ENCODE assay signal across 1 cellular context in genomic region chr10:103295391-103296044, GRCh38.
TF ChIP-seq lines count a peak whose summit lies in the region.

No MANE protein-coding gene starts in this region.

TF ChIP-seq in K562, 482 proteins besides CTCF, POLR2A, EP300 and RAD21:
- TF ChIP-seq CBX8 (IDR thresholded peaks at IDR 0.05; ENCODE audit: borderline replicate concordance, extremely low read depth, low read depth, low read length, poor library complexity, severe bottlenecking) (peak; percentile 45), CREB3L1 (IDR thresholded peaks at IDR 0.05; ENCODE audit: borderline replicate concordance, low read depth) (no peak)
TF ChIP-seq in K562: peak in this region for 1.
